ENCODE assay signal across 6 cellular contexts in the genomic region with DNA sequence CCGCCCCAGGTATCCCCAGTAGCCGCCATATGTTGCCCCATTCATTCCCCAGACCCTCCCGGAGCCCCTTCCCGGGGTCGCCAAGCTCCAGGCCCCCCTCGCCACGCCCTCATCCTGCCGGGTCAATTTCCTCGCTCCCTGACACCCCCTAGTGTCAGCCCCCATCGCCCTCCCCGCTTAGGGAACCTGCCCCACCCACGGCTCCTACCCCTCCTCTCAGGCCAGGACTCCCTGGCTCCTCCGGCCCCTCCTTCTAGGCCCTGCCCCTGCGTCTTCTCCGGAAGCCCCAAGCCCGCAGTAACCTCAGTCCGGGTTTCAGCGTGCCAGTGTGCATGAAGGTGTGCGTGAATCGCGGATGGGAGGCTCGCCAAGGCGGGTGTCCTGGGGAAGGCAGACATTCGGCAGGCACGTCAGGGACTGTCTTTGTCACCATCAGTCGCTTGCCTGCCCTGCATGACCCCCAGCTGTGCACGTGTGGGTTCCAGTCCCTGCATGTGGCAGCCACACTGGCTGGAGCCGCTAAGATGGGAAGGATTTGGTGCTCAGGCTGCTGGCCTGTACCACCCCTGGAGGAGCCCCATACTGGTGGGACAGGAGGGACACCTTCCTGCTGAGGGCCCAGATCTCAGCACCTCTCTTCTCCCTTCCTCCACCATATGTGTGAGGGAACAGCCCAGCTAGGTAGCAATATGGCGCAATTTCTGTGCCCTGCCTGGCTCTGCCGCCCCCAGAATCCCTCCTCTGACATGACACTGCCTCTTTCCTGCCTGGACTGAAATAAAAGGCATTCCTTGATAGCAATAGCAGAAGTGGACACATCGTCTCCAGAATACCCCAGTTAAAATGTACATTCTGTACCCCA. TPM values are rescaled to one million over a fixed set of nuclear protein-coding genes. Genes with fewer than 3 reads are reported as not detected.
A peak's percentile ranks its signal among the peaks of the same experiment; 100 is the strongest.
DNase-seq lines count a peak whose midpoint lies in the region; ATAC-seq, FAIRE-seq and TF ChIP-seq lines count a peak whose summit lies in the region.

No MANE protein-coding gene starts in this region.

- CTCF ChIA-PET in endothelial cell of umbilical vein (lab: Charles Lee): interaction anchor here (1.1 to 6.4 kb wide), 5 partner anchors 10 to 49 kb away, joined by 3 to 82 read pairs (median 4); no protein-coding TSS in a partner anchor

- POLR2A ChIA-PET in endothelial cell of umbilical vein (lab: Charles Lee): no interaction called here

- TF ChIP-seq POLR2A in endothelial cell of umbilical vein (IDR thresholded peaks at IDR 0.05; ENCODE audit: low read depth, low read length): no peak

- no peaks in the 10 kb centered on the region for H3K36me3 ChIP-seq in endothelial cell of umbilical vein (ENCODE audit: control insufficient read depth in 2 of 2, extremely low read depth in 1 of 2, insufficient read depth in 2 of 2, low read length in 2 of 2)
- H3K36me3 ChIP-seq in smooth muscle cell (ENCODE audit: low read depth): no peaks in the 10 kb centered on the region

- H2AFZ ChIP-seq in endothelial cell of umbilical vein (ENCODE audit: low read depth, low read length) (peak overlapping the region; percentile 18), smooth muscle cell (ENCODE audit: low read depth) (no peak overlapping the region)

- H3K4me3 ChIP-seq in endothelial cell of umbilical vein (replicated peaks in 1 of 3; ENCODE audit: insufficient read depth in 1 of 3, low read depth in 1 of 3, low read length in 3 of 3) (peak overlapping the region in 2 of 3 experiments; percentile 13 to 26), smooth muscle cell (peak overlapping the region; percentile 56)

- DNase-seq in NCI-H510A treated with DMSO at 0.1 percent for 48 hours (lab: John Stamatoyannopoulos, UW) (peak; percentile 9), NCI-H510A (lab: John Stamatoyannopoulos, UW) (no peak), NCI-H82 treated with DMSO at 0.1 percent for 48 hours (lab: John Stamatoyannopoulos, UW; ENCODE audit: unreplicated experiment) (peak; percentile 50), endothelial cell of umbilical vein (ENCODE audit: low read depth, low spot score) (no peak), smooth muscle cell (lab: John Stamatoyannopoulos, UW; ENCODE audit: unreplicated experiment) (no peak)

- H3K9ac ChIP-seq in endothelial cell of umbilical vein (replicated peaks; ENCODE audit: extremely low read depth, insufficient read depth, low read length) (no peak overlapping the region), smooth muscle cell (ENCODE audit: low read depth) (no peak overlapping the region)

- H3K27ac ChIP-seq in endothelial cell of umbilical vein (ENCODE audit: insufficient read depth, low read depth, low read length) (no peak overlapping the region), smooth muscle cell (ENCODE audit: low read depth) (no peak overlapping the region)

- WGBS in smooth muscle cell (ENCODE audit: low lambda C conversion rate): 19% methylated on average over 18 of the region's 31 CpGs

- H3K79me2 ChIP-seq in endothelial cell of umbilical vein (ENCODE audit: control insufficient read depth, insufficient read depth, low read length): no peaks in the 10 kb centered on the region
- no peaks in the 10 kb centered on the region for H3K79me2 ChIP-seq in smooth muscle cell (ENCODE audit: low read depth)

- intact Hi-C loops in endothelial cell of umbilical vein (cut with micrococcal nuclease): loop anchor here (1.0 kb wide), 2 partner anchors 10 to 35 kb away; partner anchors contain the start of gene INAFM2

- TF ChIP-seq CTCF in endothelial cell of umbilical vein (IDR thresholded peaks at IDR 0.05; ENCODE audit: extremely low read depth in 1 of 2, insufficient read depth in 1 of 2, low read depth in 1 of 2, low read length in 2 of 2): no peak
- TF ChIP-seq CTCF in smooth muscle cell (IDR thresholded peaks at IDR 0.05; ENCODE audit: borderline replicate concordance, insufficient read depth, poor library complexity, severe bottlenecking): no peak

- H3K9me1 ChIP-seq in endothelial cell of umbilical vein (replicated peaks; ENCODE audit: control insufficient read depth, extremely low read depth, insufficient read depth, low read length): no peaks in the 10 kb centered on the region

- H3F3A ChIP-seq in smooth muscle cell (ENCODE audit: low read depth): no peaks in the 10 kb centered on the region

- H3K27me3 ChIP-seq in endothelial cell of umbilical vein (ENCODE audit: control insufficient read depth in 2 of 2, insufficient read depth in 2 of 2, low read length in 2 of 2) (peaks cover 6 to 9% of the 10 kb centered on the region in 2 experiments), smooth muscle cell (ENCODE audit: low read depth) (peaks cover 12% of the 10 kb centered on the region)

- BruUV-seq in endothelial cell of umbilical vein (replicated peaks; lab: Mats Ljungman, UMichigan): no TSS peak

- H3K4me2 ChIP-seq in endothelial cell of umbilical vein (ENCODE audit: insufficient read depth, low read length) (peak overlapping the region; percentile 46), smooth muscle cell (peak overlapping the region; percentile 87)

- FAIRE-seq in endothelial cell of umbilical vein (lab: Jason Lieb, UNC): no peak

- H3K9me3 ChIP-seq in endothelial cell of umbilical vein (replicated peaks; ENCODE audit: control insufficient read depth, insufficient read depth, low read length) (no peaks in the 10 kb centered on the region), smooth muscle cell (replicated peaks; ENCODE audit: low read depth) (no peaks in the 10 kb centered on the region)

- dilution Hi-C loops in endothelial cell of umbilical vein (cut with MboI; ENCODE audit: extremely low pct_ligation_motif_present, low sequenced_read_pairs): no loop called here

- H4K20me1 ChIP-seq in endothelial cell of umbilical vein (replicated peaks; ENCODE audit: control insufficient read depth, extremely low read depth, insufficient read depth, low read length) (no peaks in the 10 kb centered on the region), smooth muscle cell (ENCODE audit: low read depth) (no peaks in the 10 kb centered on the region)

- ATAC-seq in GM18873 (IDR thresholded peaks at IDR 0.05; ENCODE audit: low FRiP score, unreplicated experiment): no peak

- peaks cover 8% of the 10 kb centered on the region for H3K4me1 ChIP-seq in endothelial cell of umbilical vein (ENCODE audit: control insufficient read depth, extremely low read depth, insufficient read depth, low read length)
- H3K4me1 ChIP-seq in smooth muscle cell (ENCODE audit: low read depth): no peaks in the 10 kb centered on the region

RNA-seq across cellular contexts. Expression of gene DISP2, which starts 0.7 kb away (rescaled TPM):
- total RNA-seq in endothelial cell of umbilical vein: 0.65 and 1.2 TPM in 2 replicates
- 0.10 and 0.24 TPM in 2 replicates for polyA plus RNA-seq in endothelial cell of umbilical vein
- polyA plus RNA-seq in endothelial cell of umbilical vein (2011; cell fraction: cytosol; rRNA removed): 0.05 and 0.13 TPM in 2 replicates
- polyA plus RNA-seq in endothelial cell of umbilical vein (2011; cell fraction: nucleus; rRNA removed): 0.05 and 0.10 TPM in 2 replicates
- 0.13 and 0.65 TPM in 2 replicates for polyA plus RNA-seq in endothelial cell of umbilical vein (2012)
- polyA minus RNA-seq in endothelial cell of umbilical vein: 0.06 and 0.73 TPM in 2 replicates
- 0.10 TPM for polyA minus RNA-seq in endothelial cell of umbilical vein (2011; cell fraction: cytosol; rRNA and poly(A)+ RNA removed)
- 0.05 TPM in 2 replicates for polyA minus RNA-seq in endothelial cell of umbilical vein (2011; cell fraction: nucleus; rRNA and poly(A)+ RNA removed)
- total RNA-seq in smooth muscle cell: 0.04 and 0.58 TPM in 2 replicates
- 0.46 and 0.90 TPM in 2 replicates for polyA plus RNA-seq in smooth muscle cell

RNA-seq across cellular contexts. Expression of gene PHGR1, which starts 7.9 kb away (rescaled TPM):
- total RNA-seq in endothelial cell of umbilical vein (not detected in 2 replicates), smooth muscle cell (not detected in 2 replicates)
- polyA plus RNA-seq in endothelial cell of umbilical vein (not detected in 2 replicates), smooth muscle cell (0.48 TPM in 1 of 2 replicates, not detected in the other)
- polyA plus RNA-seq in endothelial cell of umbilical vein (2011; cell fraction: cytosol; rRNA removed): not detected in 2 replicates
- polyA plus RNA-seq in endothelial cell of umbilical vein (2011; cell fraction: nucleus; rRNA removed): not detected in 2 replicates
- polyA plus RNA-seq in endothelial cell of umbilical vein (2012): not detected in 2 replicates
- polyA minus RNA-seq in endothelial cell of umbilical vein: not detected in 2 replicates
- polyA minus RNA-seq in endothelial cell of umbilical vein (2011; cell fraction: cytosol; rRNA and poly(A)+ RNA removed): not detected
- polyA minus RNA-seq in endothelial cell of umbilical vein (2011; cell fraction: nucleus; rRNA and poly(A)+ RNA removed): not detected in 2 replicates

RNA-seq across cellular contexts. Expression of gene CCDC9B, which starts 18.0 kb away (rescaled TPM):
- total RNA-seq in endothelial cell of umbilical vein (46.0 and 47.3 TPM in 2 replicates), smooth muscle cell (2.2 and 3.8 TPM in 2 replicates)
- polyA plus RNA-seq in endothelial cell of umbilical vein (4.8 and 7.6 TPM in 2 replicates), smooth muscle cell (0.97 and 4.7 TPM in 2 replicates)
- 6.1 and 7.0 TPM in 2 replicates for polyA plus RNA-seq in endothelial cell of umbilical vein (2011; cell fraction: cytosol; rRNA removed)
- polyA plus RNA-seq in endothelial cell of umbilical vein (2011; cell fraction: nucleus; rRNA removed): 65.5 and 69.4 TPM in 2 replicates
- 32.0 and 33.5 TPM in 2 replicates for polyA plus RNA-seq in endothelial cell of umbilical vein (2012)
- polyA minus RNA-seq in endothelial cell of umbilical vein: 24.9 and 26.7 TPM in 2 replicates
- 1.3 TPM for polyA minus RNA-seq in endothelial cell of umbilical vein (2011; cell fraction: cytosol; rRNA and poly(A)+ RNA removed)
- 28.5 and 32.2 TPM in 2 replicates for polyA minus RNA-seq in endothelial cell of umbilical vein (2011; cell fraction: nucleus; rRNA and poly(A)+ RNA removed)

RNA-seq across cellular contexts. Expression of gene KNSTRN, which starts 23.8 kb away (rescaled TPM):
- total RNA-seq in endothelial cell of umbilical vein: 54.9 and 61.4 TPM in 2 replicates
- polyA plus RNA-seq in endothelial cell of umbilical vein: 19.1 and 24.4 TPM in 2 replicates
- 40.4 and 46.4 TPM in 2 replicates for polyA plus RNA-seq in endothelial cell of umbilical vein (2011; cell fraction: cytosol; rRNA removed)
- 29.9 and 37.5 TPM in 2 replicates for polyA plus RNA-seq in endothelial cell of umbilical vein (2011; cell fraction: nucleus; rRNA removed)
- 28.3 and 48.7 TPM in 2 replicates for polyA plus RNA-seq in endothelial cell of umbilical vein (2012)
- 31.3 and 31.5 TPM in 2 replicates for polyA minus RNA-seq in endothelial cell of umbilical vein
- 43.7 TPM for polyA minus RNA-seq in endothelial cell of umbilical vein (2011; cell fraction: cytosol; rRNA and poly(A)+ RNA removed)
- 12.2 and 20.1 TPM in 2 replicates for polyA minus RNA-seq in endothelial cell of umbilical vein (2011; cell fraction: nucleus; rRNA and poly(A)+ RNA removed)
- 24.1 and 27.0 TPM in 2 replicates for total RNA-seq in smooth muscle cell
- polyA plus RNA-seq in smooth muscle cell: 15.4 and 17.3 TPM in 2 replicates

RNA-seq across cellular contexts. Expression of gene INAFM2, which starts 35.2 kb away (rescaled TPM):
- total RNA-seq in endothelial cell of umbilical vein (23.6 and 24.1 TPM in 2 replicates), smooth muscle cell (28.1 and 30.4 TPM in 2 replicates)
- polyA plus RNA-seq in endothelial cell of umbilical vein (9.4 and 10.4 TPM in 2 replicates), smooth muscle cell (23.9 and 48.6 TPM in 2 replicates)
- polyA plus RNA-seq in endothelial cell of umbilical vein (2011; cell fraction: cytosol; rRNA removed): 11.7 and 14.2 TPM in 2 replicates
- 11.1 and 12.5 TPM in 2 replicates for polyA plus RNA-seq in endothelial cell of umbilical vein (2011; cell fraction: nucleus; rRNA removed)
- polyA plus RNA-seq in endothelial cell of umbilical vein (2012): 11.4 and 13.4 TPM in 2 replicates
- polyA minus RNA-seq in endothelial cell of umbilical vein: 10.0 and 13.4 TPM in 2 replicates
- 3.3 TPM for polyA minus RNA-seq in endothelial cell of umbilical vein (2011; cell fraction: cytosol; rRNA and poly(A)+ RNA removed)
- polyA minus RNA-seq in endothelial cell of umbilical vein (2011; cell fraction: nucleus; rRNA and poly(A)+ RNA removed): 5.5 and 6.1 TPM in 2 replicates

Comparison
In these comparisons a context has a peak if more than half of its experiments do, and no peak if none do; other contexts are left out.
1. DNase-seq: peak in NCI-H510A treated with DMSO at 0.1 percent for 48 hours (single experiment) and NCI-H82 treated with DMSO at 0.1 percent for 48 hours (single experiment); none in NCI-H510A (single experiment), endothelial cell of umbilical vein (single experiment) and smooth muscle cell (single experiment).